20 cellular contexts compared by ENCODE assay signal in genomic region chr15:30958219-30958618, GRCh38.
"Had no signal": no experiment of that assay in that cellular context is flagged by ENCODE, and none has a peak within 500 bp of the region (broad histone marks: within the 10 kb centered on the region; RNA-seq: fewer than 3 reads in every experiment).

No MANE protein-coding gene starts in this region.

- H3K27me3 Mint-ChIP-seq: activated CD4-positive, alpha-beta memory T cell treated with anti-CD3 and anti-CD28 coated beads, Interleukin-2, amount 10 ng/mL, durations not matched to agents 7 days and 5 days; activated CD8-positive, alpha-beta memory T cell treated with anti-CD3 and anti-CD28 coated beads, Interleukin-2, amount 10 ng/mL, durations not matched to agents 7 days and 5 days; activated naive CD4-positive, alpha-beta T cell treated with anti-CD3 and anti-CD28 coated beads, Interleukin-2, amount 10 ng/mL, durations not matched to agents 7 days and 5 days; effector memory CD8-positive, alpha-beta T cell had no signal

- H3K27ac ChIP-seq: gastroesophageal sphincter, left ventricle myocardium inferior, spleen, tibial nerve had no signal

- H3K27me3 ChIP-seq: gastroesophageal sphincter, spleen, tibial nerve had no signal

- H3K4me3 Mint-ChIP-seq: activated CD4-positive, alpha-beta memory T cell treated with anti-CD3 and anti-CD28 coated beads, Interleukin-2, amount 10 ng/mL, durations not matched to agents 7 days and 5 days; activated CD8-positive, alpha-beta memory T cell treated with anti-CD3 and anti-CD28 coated beads, Interleukin-2, amount 10 ng/mL, durations not matched to agents 7 days and 5 days; activated naive CD4-positive, alpha-beta T cell treated with anti-CD3 and anti-CD28 coated beads, Interleukin-2, amount 10 ng/mL, durations not matched to agents 7 days and 5 days; effector memory CD8-positive, alpha-beta T cell; immature natural killer cell; nephron progenitor cell had no signal

- H3K9me3 Mint-ChIP-seq: activated CD4-positive, alpha-beta memory T cell treated with anti-CD3 and anti-CD28 coated beads, Interleukin-2, amount 10 ng/mL, durations not matched to agents 7 days and 5 days; activated naive CD4-positive, alpha-beta T cell treated with anti-CD3 and anti-CD28 coated beads, Interleukin-2, amount 10 ng/mL, durations not matched to agents 7 days and 5 days; effector memory CD8-positive, alpha-beta T cell; immature natural killer cell; nephron progenitor cell had no signal

- DNase-seq: activated CD4-positive, alpha-beta memory T cell treated with anti-CD3 and anti-CD28 coated beads, Interleukin-2, amount 10 ng/mL, durations not matched to agents 7 days and 5 days; activated CD4-positive, alpha-beta T cell treated with anti-CD3 and anti-CD28 coated beads for 4 hours; activated CD8-positive, alpha-beta memory T cell treated with anti-CD3 and anti-CD28 coated beads, Interleukin-2, amount 10 ng/mL, durations not matched to agents 7 days and 5 days; activated effector memory CD4-positive, alpha-beta T cell treated with Interleukin-2 at 50 U/mL for 16 hours; activated naive CD4-positive, alpha-beta T cell treated with anti-CD3 and anti-CD28 coated beads, Interleukin-2, amount 10 ng/mL, durations not matched to agents 7 days and 5 days; effector memory CD8-positive, alpha-beta T cell; immature natural killer cell; kidney glomerular epithelial cell; left ventricle myocardium inferior; mammary epithelial cell; nephron progenitor cell; nucleus accumbens; posterior cingulate gyrus; spleen; stimulated activated CD4-positive, alpha-beta T cell treated with anti-CD3 and anti-CD28 coated beads, Interleukin-4, amount 100 ng/mL, for 4 hours; stimulated activated naive CD4-positive, alpha-beta T cell; substantia nigra; SW 1271 had no signal

- H3K4me1 Mint-ChIP-seq: nephron progenitor cell had no signal

- H3K27ac Mint-ChIP-seq: activated CD4-positive, alpha-beta memory T cell treated with anti-CD3 and anti-CD28 coated beads, Interleukin-2, amount 10 ng/mL, durations not matched to agents 7 days and 5 days; activated CD8-positive, alpha-beta memory T cell treated with anti-CD3 and anti-CD28 coated beads, Interleukin-2, amount 10 ng/mL, durations not matched to agents 7 days and 5 days; activated naive CD4-positive, alpha-beta T cell treated with anti-CD3 and anti-CD28 coated beads, Interleukin-2, amount 10 ng/mL, durations not matched to agents 7 days and 5 days; nephron progenitor cell had no signal

- ATAC-seq: activated CD8-positive, alpha-beta memory T cell treated with anti-CD3 and anti-CD28 coated beads, Interleukin-2, amount 10 ng/mL, durations not matched to agents 7 days and 5 days; effector memory CD8-positive, alpha-beta T cell; gastroesophageal sphincter had no signal

- H3K4me3 ChIP-seq: gastroesophageal sphincter, left ventricle myocardium inferior, spleen, tibial nerve had no signal

- H3K9me3 ChIP-seq: gastroesophageal sphincter, left ventricle myocardium inferior, spleen, tibial nerve had no signal
